ENCODE assay signal across 26 cellular contexts in genomic region chr5:27252911-27253310, GRCh38.
DNase-seq lines count a peak whose midpoint lies in the region; ATAC-seq, FAIRE-seq and TF ChIP-seq lines count a peak whose summit lies in the region.
"Had no signal": no experiment of that assay in that cellular context is flagged by ENCODE, and none has a peak within 500 bp of the region (broad histone marks: within the 10 kb centered on the region; RNA-seq: fewer than 3 reads in every experiment).

No MANE protein-coding gene starts in this region.

- 0% methylated on average over 2 of the region's 2 CpGs for WGBS in GM12878 (ENCODE audit: insufficient coverage, insufficient replicate concordance, low lambda C conversion rate, missing lambda C conversion rate)
- WGBS in HepG2 (ENCODE audit: low lambda C conversion rate): 0% methylated on average over 2 of the region's 2 CpGs

- no peak overlapping the region for H3K4me3 Mint-ChIP-seq in type B pancreatic cell
- H3K4me3 Mint-ChIP-seq: CD4-positive, alpha-beta memory T cell; H9; T-cell had no signal

- POLR2A ChIA-PET in GM12878 (lab: Charles Lee): no interaction called here
- POLR2A ChIA-PET in HepG2 (lab: Yijun Ruan, JAX): no interaction called here

- TF ChIP-seq EP300 in GM12878 (IDR thresholded peaks at IDR 0.05; ENCODE audit: borderline replicate concordance in 1 of 2, control insufficient read depth in 1 of 2, low read depth in 2 of 2, low read length in 2 of 2): peak in 1 of 2 experiments; percentile 21; a peak in 1 of 4 replicates
- no peak for TF ChIP-seq EP300 in HepG2 (IDR thresholded peaks at IDR 0.05; ENCODE audit: low read depth in 2 of 2, low read length in 2 of 2)
- TF ChIP-seq EP300 in HepG2 (CRISPR knock-in tag; IDR thresholded peaks at IDR 0.05; ENCODE audit: borderline replicate concordance): no peak

- TF ChIP-seq POLR2A in GM12878 (IDR thresholded peaks at IDR 0.05; ENCODE audit: low read depth, low read length): no peak
- TF ChIP-seq POLR2A in HepG2 (IDR thresholded peaks at IDR 0.05; ENCODE audit: insufficient read depth in 1 of 2, low read depth in 2 of 2, low read length in 2 of 2): no peak

- FAIRE-seq in GM12878 (lab: Jason Lieb, UNC) (no peak), HepG2 (lab: Jason Lieb, UNC) (no peak)

- H3K79me2 ChIP-seq in KMS-11 (ENCODE audit: insufficient read depth, low read depth) (no peaks in the 10 kb centered on the region), GM12878 (ENCODE audit: control insufficient read depth, insufficient read depth, low read length) (no peaks in the 10 kb centered on the region), HepG2 (ENCODE audit: insufficient read depth, low read length) (no peaks in the 10 kb centered on the region)

- TF ChIP-seq RAD21 in GM12878 (IDR thresholded peaks at IDR 0.05; ENCODE audit: insufficient read depth, low read depth, low read length) (no peak), HepG2 (CRISPR knock-in tag; IDR thresholded peaks at IDR 0.05) (no peak)

- peak; percentile 1 for DNase-seq in GM12878 (ENCODE audit: low read depth, low spot score)
- DNase-seq in HepG2 (ENCODE audit: low spot score): no peak
- no peak for DNase-seq in GM03348 (ENCODE audit: low spot score)
- DNase-seq in type B pancreatic cell (ENCODE audit: extremely low spot score, unreplicated experiment): no peak
- DNase-seq: C1 segment of cervical spinal cord; CD4-positive, alpha-beta memory T cell; COR-L47; DMS79; EL; GDM1; H9; IMR-90; KG1; NCI-H1105; NCI-H1436 treated with DMSO at 0.1 percent for 48 hours; NCI-H1930; NCI-H2107; NCI-H446; NCI-H524 treated with DMSO at 0.1 percent for 48 hours; NCI-H82; SHP77; T-cell had no signal

- H3K27me3 ChIP-seq in KMS-11 (ENCODE audit: insufficient read depth, low read depth) (no peaks in the 10 kb centered on the region; the same call in 1 of the 2 replicates), GM12878 (replicated peaks in 1 of 2; ENCODE audit: control insufficient read depth in 2 of 2, insufficient read depth in 2 of 2, low read length in 1 of 2) (no peaks in the 10 kb centered on the region), HepG2 (ENCODE audit: control insufficient read depth in 1 of 2, insufficient read depth in 2 of 2, low read length in 2 of 2) (no peaks in the 10 kb centered on the region)

- no peak overlapping the region for H3K27ac Mint-ChIP-seq in type B pancreatic cell
- H3K27ac Mint-ChIP-seq: CD4-positive, alpha-beta memory T cell; H9; T-cell had no signal

- ATAC-seq in HG02852 (IDR thresholded peaks at IDR 0.05; ENCODE audit: unreplicated experiment) (peak; percentile 70), GM12878 (peak; percentile 36; the same call in 2 of the 3 replicates), HepG2 (no peak), HG03469 (IDR thresholded peaks at IDR 0.05; ENCODE audit: unreplicated experiment) (no peak)
- ATAC-seq: T-cell had no signal

- H3K4me1 ChIP-seq in KMS-11 (ENCODE audit: low read depth, poor library complexity, severe bottlenecking) (peaks cover 37% of the 10 kb centered on the region), GM12878 (ENCODE audit: control insufficient read depth, insufficient read depth, low read length) (no peaks in the 10 kb centered on the region), HepG2 (ENCODE audit: insufficient read depth, low read length) (no peaks in the 10 kb centered on the region)

- H3K27ac ChIP-seq in KMS-11 (peak overlapping the region; percentile 76), GM12878 (ENCODE audit: control insufficient read depth, insufficient read depth) (no peak overlapping the region), HepG2 (ENCODE audit: extremely low read length, insufficient read depth, low read length) (no peak overlapping the region)
- H3K27ac ChIP-seq: RWPE1 had no signal

- H3K9ac ChIP-seq in KMS-11: peak overlapping the region; percentile 6; the same call in 1 of the 2 replicates
- H3K9ac ChIP-seq in GM12878 (ENCODE audit: control insufficient read depth, insufficient read depth, low read length): no peak overlapping the region
- no peak overlapping the region for H3K9ac ChIP-seq in HepG2 (ENCODE audit: insufficient read depth, low read depth, low read length)

- no peaks in the 10 kb centered on the region for H3K36me3 Mint-ChIP-seq in type B pancreatic cell
- H3K36me3 Mint-ChIP-seq: CD4-positive, alpha-beta memory T cell; T-cell had no signal

- no peaks in the 10 kb centered on the region for H4K20me1 ChIP-seq in KMS-11 (ENCODE audit: insufficient read depth)
- no peaks in the 10 kb centered on the region for H4K20me1 ChIP-seq in GM12878 (ENCODE audit: control insufficient read depth, insufficient read depth)
- no peaks in the 10 kb centered on the region for H4K20me1 ChIP-seq in HepG2 (ENCODE audit: insufficient read depth, low read length)

- CTCF ChIA-PET in GM12878 (lab: Yijun Ruan, JAX): no interaction called here
- CTCF ChIA-PET in HepG2 (lab: Yijun Ruan, JAX; ENCODE audit: low intra/inter-chr PET ratio, low total read pairs): no interaction called here

- H3K36me3 ChIP-seq in KMS-11 (ENCODE audit: insufficient read depth) (no peaks in the 10 kb centered on the region), GM12878 (ENCODE audit: control insufficient read depth in 2 of 2, insufficient read depth in 2 of 2, low read length in 1 of 2) (no peaks in the 10 kb centered on the region), HepG2 (replicated peaks in 1 of 2; ENCODE audit: control insufficient read depth in 1 of 2, insufficient read depth in 2 of 2, low read length in 2 of 2) (no peaks in the 10 kb centered on the region)

- no peaks in the 10 kb centered on the region for H3K4me1 Mint-ChIP-seq in type B pancreatic cell (ENCODE audit: unreplicated experiment)
- H3K4me1 Mint-ChIP-seq: CD4-positive, alpha-beta memory T cell; H9; T-cell had no signal

- intact Hi-C loops in GM12878 (cut with micrococcal nuclease; ENCODE audit: unreplicated experiment) (no loop called here), HepG2 (cut with micrococcal nuclease; ENCODE audit: unreplicated experiment) (no loop called here)

- peak overlapping the region; percentile 32; the same call in 1 of the 2 replicates for H2AFZ ChIP-seq in KMS-11 (ENCODE audit: low read depth)
- H2AFZ ChIP-seq in GM12878 (ENCODE audit: control insufficient read depth, low read depth, low read length): no peak overlapping the region
- no peak overlapping the region for H2AFZ ChIP-seq in HepG2 (ENCODE audit: low read length)

- H3K4me3 ChIP-seq in KMS-11 (IDR thresholded peaks at IDR 0.05; ENCODE audit: insufficient read depth, low read depth, low read length) (no peak overlapping the region), GM12878 (no peak overlapping the region), HepG2 (replicated peaks in 1 of 3; ENCODE audit: insufficient read depth in 1 of 3, low read depth in 2 of 3, low read length in 3 of 3) (no peak overlapping the region)

- peak overlapping the region; percentile 64 for H3K4me2 ChIP-seq in KMS-11
- no peak overlapping the region for H3K4me2 ChIP-seq in GM12878 (ENCODE audit: control insufficient read depth, insufficient read depth)
- no peak overlapping the region for H3K4me2 ChIP-seq in HepG2 (ENCODE audit: low read depth, low read length)

- H3K9me3 ChIP-seq in GM12878 (replicated peaks; ENCODE audit: control insufficient read depth, insufficient read depth, low read length) (no peaks in the 10 kb centered on the region), HepG2 (ENCODE audit: low read length) (peaks cover 4% of the 10 kb centered on the region; the same call in 1 of the 2 replicates)

- H3K9me3 Mint-ChIP-seq in type B pancreatic cell: no peaks in the 10 kb centered on the region
- H3K9me3 Mint-ChIP-seq: H9 had no signal

- H3K27me3 Mint-ChIP-seq in type B pancreatic cell: no peaks in the 10 kb centered on the region
- H3K27me3 Mint-ChIP-seq: CD4-positive, alpha-beta memory T cell; T-cell had no signal

- BruUV-seq in GM12878 (replicated peaks; lab: Mats Ljungman, UMichigan): no TSS peak
- no TSS peak for BruUV-seq in HepG2 (replicated peaks; lab: Mats Ljungman, UMichigan)

- TF ChIP-seq CTCF in KMS-11 (conservative IDR thresholded peaks at IDR 0.05; ENCODE audit: low read depth, low read length) (no peak), GM12878 (IDR thresholded peaks at IDR 0.05 in 2 of 3, conservative IDR thresholded peaks at IDR 0.05 in 1 of 3; ENCODE audit: control insufficient read depth in 2 of 3, extremely low read depth in 1 of 3, insufficient read depth in 1 of 3, low read depth in 3 of 3, low read length in 3 of 3) (no peak), HepG2 (CRISPR knock-in tag; IDR thresholded peaks at IDR 0.05) (no peak), type B pancreatic cell (conservative IDR thresholded peaks at IDR 0.05) (no peak)

- in situ Hi-C loops in GM12878 (cut with MboI) (no loop called here), HepG2 (cut with HindIII; ENCODE audit: extremely low pct_ligation_motif_present, low pct_unique_long_range_greater_than_20kb) (no loop called here)

- RAD21 ChIA-PET in GM12878 (lab: Charles Lee; ENCODE audit: unreplicated experiment): no interaction called here

- SMC1A ChIA-PET in GM12878 (lab: Charles Lee; ENCODE audit: uncharacterized antibody, unreplicated experiment): no interaction called here

TF ChIP-seq in GM12878, 131 proteins besides CTCF, POLR2A, EP300 and RAD21 (continues in another document):
- TF ChIP-seq IKZF2 (IDR thresholded peaks at IDR 0.05) (peak; percentile 31 to 60; a peak in 2 of 4 replicates), IRF4 (IDR thresholded peaks at IDR 0.05; ENCODE audit: low read depth, low read length) (0 out of 2 replicates have a peak, but pooled peaks have one; percentile 29)

TF ChIP-seq in HepG2, 621 proteins besides CTCF, POLR2A, EP300 and RAD21:
- TF ChIP-seq ZNF740 (CRISPR knock-in tag; IDR thresholded peaks at IDR 0.05) (no peak), ZNF703 (CRISPR knock-in tag; IDR thresholded peaks at IDR 0.05; ENCODE audit: borderline replicate concordance) (no peak), IRF9 (CRISPR knock-in tag; IDR thresholded peaks at IDR 0.05; ENCODE audit: borderline replicate concordance) (no peak), ZNF326 (CRISPR knock-in tag; IDR thresholded peaks at IDR 0.05; ENCODE audit: borderline replicate concordance) (no peak), ZNF724P (CRISPR knock-in tag; IDR thresholded peaks at IDR 0.05; ENCODE audit: borderline replicate concordance) (no peak)

Comparison
In these comparisons a context has a peak if more than half of its experiments do, and no peak if none do; other contexts are left out.
1. ATAC-seq: peak in HG02852 (single experiment) and GM12878 (single experiment); none in HepG2 (single experiment) and HG03469 (single experiment).